In the genomic region with DNA sequence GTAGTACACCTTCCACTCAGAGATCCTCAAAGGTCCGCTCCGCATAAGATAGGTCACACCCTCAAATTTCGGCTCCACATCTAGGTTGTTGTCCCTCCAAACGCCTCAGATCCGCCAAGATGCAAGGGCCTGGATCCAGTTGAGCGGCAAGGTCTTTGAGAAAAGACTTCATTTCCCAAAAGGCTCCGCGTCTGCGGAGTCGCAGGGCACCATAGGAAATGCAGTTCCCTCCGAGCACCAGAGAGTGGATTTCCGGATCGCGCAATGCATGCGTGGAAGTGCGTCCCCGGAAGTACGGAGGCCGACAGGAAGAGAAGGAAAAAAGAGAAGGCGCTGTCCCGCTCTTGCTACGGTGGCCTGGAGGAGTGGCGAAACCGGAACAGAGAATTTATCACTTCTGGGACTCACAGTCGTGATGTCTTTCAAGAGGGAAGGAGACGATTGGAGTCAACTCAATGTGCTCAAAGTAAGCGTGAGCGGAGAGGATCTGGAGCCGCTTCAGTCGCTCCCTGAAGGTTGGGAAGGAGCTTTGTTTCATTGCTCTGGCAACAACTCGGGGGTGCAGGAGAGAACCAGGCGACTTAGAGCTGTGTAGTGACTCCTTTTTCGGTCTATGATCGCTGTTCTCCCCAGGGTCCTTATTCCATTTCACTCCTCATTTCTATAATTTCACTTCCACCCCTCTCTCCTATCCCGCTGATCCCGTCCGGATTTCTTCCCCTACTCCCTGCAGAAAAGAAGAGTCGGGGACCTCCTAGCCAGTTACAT, we compare ENCODE assay signal across 1 cellular context.
A peak's percentile ranks its signal among the peaks of the same experiment; 100 is the strongest.
TF ChIP-seq lines count a peak whose summit lies in the region.

LYSMD1 (minus strand) TSS at position 165 of the 768 bp plus-strand sequence. CDS start 644 bp downstream, outside the sequence.
A gene with protein sequence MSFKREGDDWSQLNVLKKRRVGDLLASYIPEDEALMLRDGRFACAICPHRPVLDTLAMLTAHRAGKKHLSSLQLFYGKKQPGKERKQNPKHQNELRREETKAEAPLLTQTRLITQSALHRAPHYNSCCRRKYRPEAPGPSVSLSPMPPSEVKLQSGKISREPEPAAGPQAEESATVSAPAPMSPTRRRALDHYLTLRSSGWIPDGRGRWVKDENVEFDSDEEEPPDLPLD (plus strand): TSS at position 407 of the 768 bp plus-strand sequence. CDS start 9 bp downstream, at position 416.

TF ChIP-seq in A549, 52 proteins besides CTCF, POLR2A, EP300 and RAD21 (continued from another document):
- TF ChIP-seq, protein P1, sequence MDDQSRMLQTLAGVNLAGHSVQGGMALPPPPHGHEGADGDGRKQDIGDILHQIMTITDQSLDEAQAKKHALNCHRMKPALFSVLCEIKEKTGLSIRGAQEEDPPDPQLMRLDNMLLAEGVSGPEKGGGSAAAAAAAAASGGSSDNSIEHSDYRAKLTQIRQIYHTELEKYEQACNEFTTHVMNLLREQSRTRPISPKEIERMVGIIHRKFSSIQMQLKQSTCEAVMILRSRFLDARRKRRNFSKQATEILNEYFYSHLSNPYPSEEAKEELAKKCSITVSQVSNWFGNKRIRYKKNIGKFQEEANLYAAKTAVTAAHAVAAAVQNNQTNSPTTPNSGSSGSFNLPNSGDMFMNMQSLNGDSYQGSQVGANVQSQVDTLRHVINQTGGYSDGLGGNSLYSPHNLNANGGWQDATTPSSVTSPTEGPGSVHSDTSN (IDR thresholded peaks at IDR 0.05), result no peak; the same call in 1 of the 2 replicates
- TF ChIP-seq, protein P2, sequence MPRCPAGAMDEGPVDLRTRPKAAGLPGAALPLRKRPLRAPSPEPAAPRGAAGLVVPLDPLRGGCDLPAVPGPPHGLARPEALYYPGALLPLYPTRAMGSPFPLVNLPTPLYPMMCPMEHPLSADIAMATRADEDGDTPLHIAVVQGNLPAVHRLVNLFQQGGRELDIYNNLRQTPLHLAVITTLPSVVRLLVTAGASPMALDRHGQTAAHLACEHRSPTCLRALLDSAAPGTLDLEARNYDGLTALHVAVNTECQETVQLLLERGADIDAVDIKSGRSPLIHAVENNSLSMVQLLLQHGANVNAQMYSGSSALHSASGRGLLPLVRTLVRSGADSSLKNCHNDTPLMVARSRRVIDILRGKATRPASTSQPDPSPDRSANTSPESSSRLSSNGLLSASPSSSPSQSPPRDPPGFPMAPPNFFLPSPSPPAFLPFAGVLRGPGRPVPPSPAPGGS (IDR thresholded peaks at IDR 0.05), result no peak
- TF ChIP-seq ZSCAN20 (CRISPR knock-in tag; IDR thresholded peaks at IDR 0.05), result no peak
- 0 out of 2 replicates have a peak, but pooled peaks have one; percentile 25 for TF ChIP-seq GATA3 (IDR thresholded peaks at IDR 0.05; ENCODE audit: borderline replicate concordance)
- TF ChIP-seq BHLHE40 (IDR thresholded peaks at IDR 0.05; ENCODE audit: low read depth, low read length), result no peak
- no peak for TF ChIP-seq HEYL (CRISPR knock-in tag; IDR thresholded peaks at IDR 0.05)
- TF ChIP-seq KDM1A (IDR thresholded peaks at IDR 0.05; ENCODE audit: low read depth), result no peak
- TF ChIP-seq RNF2 (IDR thresholded peaks at IDR 0.05; ENCODE audit: borderline replicate concordance, low read depth), result no peak
- no peak for TF ChIP-seq FOSL2 (IDR thresholded peaks at IDR 0.05)
- no peak for TF ChIP-seq FOSL2 (CRISPR knock-in tag; IDR thresholded peaks at IDR 0.05)
- no peak for TF ChIP-seq POLR2AphosphoS2 (conservative IDR thresholded peaks at IDR 0.05; ENCODE audit: low read length)
- TF ChIP-seq MYC (IDR thresholded peaks at IDR 0.05; ENCODE audit: borderline replicate concordance, low read length), result no peak
- TF ChIP-seq CHD2 (IDR thresholded peaks at IDR 0.05; ENCODE audit: low read length, partially characterized antibody), result no peak
- no peak for TF ChIP-seq CHD4 (IDR thresholded peaks at IDR 0.05; ENCODE audit: borderline replicate concordance)
- TF ChIP-seq MAFK (IDR thresholded peaks at IDR 0.05; ENCODE audit: partially characterized antibody), result no peak
- TF ChIP-seq ZNF302 (CRISPR knock-in tag; IDR thresholded peaks at IDR 0.05), result no peak
- no peak; the same call in 1 of the 2 replicates for TF ChIP-seq HOXB5 (CRISPR knock-in tag; IDR thresholded peaks at IDR 0.05)
- TF ChIP-seq, protein P3, sequence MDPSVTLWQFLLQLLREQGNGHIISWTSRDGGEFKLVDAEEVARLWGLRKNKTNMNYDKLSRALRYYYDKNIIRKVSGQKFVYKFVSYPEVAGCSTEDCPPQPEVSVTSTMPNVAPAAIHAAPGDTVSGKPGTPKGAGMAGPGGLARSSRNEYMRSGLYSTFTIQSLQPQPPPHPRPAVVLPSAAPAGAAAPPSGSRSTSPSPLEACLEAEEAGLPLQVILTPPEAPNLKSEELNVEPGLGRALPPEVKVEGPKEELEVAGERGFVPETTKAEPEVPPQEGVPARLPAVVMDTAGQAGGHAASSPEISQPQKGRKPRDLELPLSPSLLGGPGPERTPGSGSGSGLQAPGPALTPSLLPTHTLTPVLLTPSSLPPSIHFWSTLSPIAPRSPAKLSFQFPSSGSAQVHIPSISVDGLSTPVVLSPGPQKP (IDR thresholded peaks at IDR 0.05; ENCODE audit: low read depth, low read length), result peak; percentile 87
- no peak for TF ChIP-seq HMGXB4 (CRISPR knock-in tag; IDR thresholded peaks at IDR 0.05; ENCODE audit: borderline replicate concordance)
- TF ChIP-seq HDAC2 (IDR thresholded peaks at IDR 0.05), result no peak
- no peak for TF ChIP-seq NPAS2 (CRISPR knock-in tag; IDR thresholded peaks at IDR 0.05; ENCODE audit: borderline replicate concordance)
- TF ChIP-seq PHF8 (IDR thresholded peaks at IDR 0.05; ENCODE audit: borderline replicate concordance, low read depth), result peak; percentile 3; the same call in 1 of the 2 replicates
- peak; percentile 83 to 94; a peak in 4 of 5 replicates for TF ChIP-seq JUN (IDR thresholded peaks at IDR 0.05)
- TF ChIP-seq, protein P4, sequence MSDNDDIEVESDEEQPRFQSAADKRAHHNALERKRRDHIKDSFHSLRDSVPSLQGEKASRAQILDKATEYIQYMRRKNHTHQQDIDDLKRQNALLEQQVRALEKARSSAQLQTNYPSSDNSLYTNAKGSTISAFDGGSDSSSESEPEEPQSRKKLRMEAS (IDR thresholded peaks at IDR 0.05), result peak; percentile 90
- no peak for TF ChIP-seq CBX8 (IDR thresholded peaks at IDR 0.05)
- peak in 1 of 2 experiments; percentile 64; a peak in 1 of 4 replicates for TF ChIP-seq CEBPB (IDR thresholded peaks at IDR 0.05)
- TF ChIP-seq RFX5 (IDR thresholded peaks at IDR 0.05), result no peak
- no peak for TF ChIP-seq TFCP2L1 (CRISPR knock-in tag; IDR thresholded peaks at IDR 0.05)
- no peak for TF ChIP-seq ATOH8 (CRISPR knock-in tag; IDR thresholded peaks at IDR 0.05; ENCODE audit: low read depth)
- TF ChIP-seq MAZ (IDR thresholded peaks at IDR 0.05; ENCODE audit: borderline replicate concordance, low read depth, low read length), result no peak; the same call in 1 of the 2 replicates
- TF ChIP-seq, protein P5, sequence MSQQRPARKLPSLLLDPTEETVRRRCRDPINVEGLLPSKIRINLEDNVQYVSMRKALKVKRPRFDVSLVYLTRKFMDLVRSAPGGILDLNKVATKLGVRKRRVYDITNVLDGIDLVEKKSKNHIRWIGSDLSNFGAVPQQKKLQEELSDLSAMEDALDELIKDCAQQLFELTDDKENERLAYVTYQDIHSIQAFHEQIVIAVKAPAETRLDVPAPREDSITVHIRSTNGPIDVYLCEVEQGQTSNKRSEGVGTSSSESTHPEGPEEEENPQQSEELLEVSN (IDR thresholded peaks at IDR 0.05; ENCODE audit: borderline replicate concordance, low read depth), result peak; percentile 70
